Comparison of ENCODE assay signal across 7 cellular contexts in genomic region chr4:7102516-7102909, GRCh38. TPM values are rescaled to one million over a fixed set of nuclear protein-coding genes. Genes with fewer than 3 reads are reported as not detected.
DNase-seq lines count a peak whose midpoint lies in the region; ATAC-seq and TF ChIP-seq lines count a peak whose summit lies in the region.
"Not testable (repeated sequence)": the region's sequence is repeated elsewhere in the genome, so short reads cannot be mapped to it uniquely, and the experiment has no call there.

No MANE protein-coding gene starts in this region.

- H3K27me3 Mint-ChIP-seq in activated T-cell treated with anti-CD3 and anti-CD28 coated beads, Interleukin-2, amount 50 U/mL, for 24 hours = not testable (repeated sequence)
- H3K27me3 Mint-ChIP-seq in chondrocyte (ENCODE audit: low read depth) = peaks cover 12% of the 10 kb centered on the region

- peak overlapping the region; percentile 93 for H2AFZ ChIP-seq in PC-9

- intact Hi-C loops in PC-9 (cut with micrococcal nuclease; ENCODE audit: unreplicated experiment); left ventricle myocardium inferior (cut with micrococcal nuclease): not testable (repeated sequence)

- not testable (repeated sequence) for H3K9me3 ChIP-seq in PC-9 (ENCODE audit: insufficient read depth, low read depth); left ventricle myocardium inferior (replicated peaks); muscle layer of colon (ENCODE audit: low read length); skeletal muscle satellite cell (replicated peaks; ENCODE audit: low read length)

- not testable (repeated sequence) for H3K27ac Mint-ChIP-seq in activated T-cell treated with anti-CD3 and anti-CD28 coated beads, Interleukin-2, amount 50 U/mL, for 24 hours; chondrocyte (ENCODE audit: unreplicated experiment)

- not testable (repeated sequence) for H3K27me3 ChIP-seq in PC-9 (ENCODE audit: insufficient read depth, low read depth); left ventricle myocardium inferior (ENCODE audit: low read depth); muscle layer of colon (ENCODE audit: control insufficient read depth in 1 of 2, insufficient read depth in 2 of 2, low read length in 2 of 2)
- H3K27me3 ChIP-seq in skeletal muscle satellite cell (ENCODE audit: control insufficient read depth, insufficient read depth, low read length) = peaks cover 18% of the 10 kb centered on the region

- H3K36me3 Mint-ChIP-seq in activated T-cell treated with anti-CD3 and anti-CD28 coated beads, Interleukin-2, amount 50 U/mL, for 24 hours (ENCODE audit: low read depth); chondrocyte (ENCODE audit: low read depth): not testable (repeated sequence)

- peak overlapping the region; percentile 99 for H3K4me2 ChIP-seq in PC-9
- H3K4me2 ChIP-seq in skeletal muscle satellite cell (ENCODE audit: low read length) = peak overlapping the region; percentile 92

- H3K9me3 Mint-ChIP-seq in activated T-cell treated with anti-CD3 and anti-CD28 coated beads, Interleukin-2, amount 50 U/mL, for 24 hours; chondrocyte (ENCODE audit: low read depth): not testable (repeated sequence)

- H4K20me1 ChIP-seq in PC-9 (ENCODE audit: insufficient read depth) = not testable (repeated sequence)

- H3K79me2 ChIP-seq in PC-9 (ENCODE audit: low read depth) = not testable (repeated sequence)

- H3K9ac ChIP-seq in muscle layer of colon (ENCODE audit: low read length) (peak overlapping the region; percentile 68), skeletal muscle satellite cell (ENCODE audit: low read depth, low read length) (peak overlapping the region; percentile 81)

- peak overlapping the region; percentile 89 for H3K4me3 Mint-ChIP-seq in activated T-cell treated with anti-CD3 and anti-CD28 coated beads, Interleukin-2, amount 50 U/mL, for 24 hours
- peak overlapping the region; percentile 82 for H3K4me3 Mint-ChIP-seq in chondrocyte (ENCODE audit: unreplicated experiment)

- H3K4me1 Mint-ChIP-seq in activated T-cell treated with anti-CD3 and anti-CD28 coated beads, Interleukin-2, amount 50 U/mL, for 24 hours (ENCODE audit: low read depth) = peaks cover 19% of the 10 kb centered on the region
- peaks cover 27% of the 10 kb centered on the region for H3K4me1 Mint-ChIP-seq in chondrocyte (ENCODE audit: low read depth)

- ATAC-seq in GM18511 (IDR thresholded peaks at IDR 0.05; ENCODE audit: unreplicated experiment) = peak; percentile 16

- not testable (repeated sequence) for H3F3A ChIP-seq in PC-9 (ENCODE audit: insufficient read depth, low read depth)

- not testable (repeated sequence) for DNase-seq in PC-9; activated T-cell treated with anti-CD3 and anti-CD28 coated beads, Interleukin-2, amount 50 U/mL, for 24 hours; chondrocyte (ENCODE audit: low spot score); left ventricle myocardium inferior

- peaks cover 13% of the 10 kb centered on the region for H3K4me1 ChIP-seq in PC-9 (replicated peaks; ENCODE audit: insufficient read depth)
- peaks cover 24% of the 10 kb centered on the region for H3K4me1 ChIP-seq in left ventricle myocardium inferior
- peaks cover 19% of the 10 kb centered on the region for H3K4me1 ChIP-seq in muscle layer of colon (ENCODE audit: insufficient read depth, low read length)
- peaks cover 16% of the 10 kb centered on the region for H3K4me1 ChIP-seq in skeletal muscle satellite cell (ENCODE audit: control insufficient read depth, insufficient read depth, low read length)

- POLR2A ChIA-PET in PC-9 (lab: Charles Lee; ENCODE audit: unreplicated experiment) = not testable (repeated sequence)

- BruUV-seq in PC-9 (replicated peaks; lab: Mats Ljungman, UMichigan) = not testable (repeated sequence)

- CTCF ChIA-PET in PC-9 (lab: Charles Lee) = interaction anchor here (0.6 kb wide), 1 partner anchor 412 kb away, joined by 9 read pairs; no protein-coding TSS in a partner anchor

- not testable (repeated sequence) for H3K27ac ChIP-seq in PC-9
- H3K27ac ChIP-seq in left ventricle myocardium inferior (replicated peaks) (peak overlapping the region; percentile 86), muscle layer of colon (ENCODE audit: low read depth, low read length) (peak overlapping the region; percentile 65)

- not testable (repeated sequence) for H3K9me2 ChIP-seq in PC-9 (ENCODE audit: insufficient read depth)

- H3K36me3 ChIP-seq in PC-9 (ENCODE audit: low read depth); left ventricle myocardium inferior; muscle layer of colon (ENCODE audit: insufficient read depth, low read length); skeletal muscle satellite cell (ENCODE audit: insufficient read depth, low read length): not testable (repeated sequence)

- H3K4me3 ChIP-seq in PC-9 = peak overlapping the region; percentile 69
- H3K4me3 ChIP-seq in left ventricle myocardium inferior = peak overlapping the region; percentile 76
- H3K4me3 ChIP-seq in muscle layer of colon (ENCODE audit: low read depth in 1 of 2, low read length in 2 of 2) = peak overlapping the region; percentile 72 to 91
- H3K4me3 ChIP-seq in skeletal muscle satellite cell (ENCODE audit: low read length) = peak overlapping the region; percentile 87

- TF ChIP-seq CTCF in PC-9 (conservative IDR thresholded peaks at IDR 0.05); chondrocyte (IDR thresholded peaks at IDR 0.05); left ventricle myocardium inferior (IDR thresholded peaks at IDR 0.05; ENCODE audit: borderline replicate concordance): not testable (repeated sequence)

RNA-seq across cellular contexts. Expression of gene GRPEL1, which starts 34.6 kb away (rescaled TPM):
- total RNA-seq in PC-9 (2021) (49.3 and 49.9 TPM in 2 replicates), chondrocyte (21.8 to 25.8 TPM (median 24.1 TPM) in 3 replicates), left ventricle myocardium inferior (58.2 TPM)
- total RNA-seq in skeletal muscle satellite cell (2012; rRNA removed) = 40.8 and 44.3 TPM in 2 replicates

RNA-seq across cellular contexts. Expression of gene TADA2B, which starts 59.3 kb away (rescaled TPM):
- total RNA-seq in PC-9 (2021) (9.5 and 9.6 TPM in 2 replicates), chondrocyte (18.5 to 18.9 TPM (median 18.8 TPM) in 3 replicates), left ventricle myocardium inferior (33.7 TPM)
- total RNA-seq in skeletal muscle satellite cell (2012; rRNA removed) = 9.9 and 10.5 TPM in 2 replicates
